1 cellular context compared by ENCODE assay signal in genomic region chr1:9900142-9901043, GRCh38.
TF ChIP-seq lines count a peak whose summit lies in the region.

No MANE protein-coding gene starts in this region.

TF ChIP-seq in GM23338, 12 proteins besides CTCF, POLR2A, EP300 and RAD21 (continued from another document):
- no peak for TF ChIP-seq ZNF462 (CRISPR knock-in tag; IDR thresholded peaks at IDR 0.05)
- no peak for TF ChIP-seq STAT1 (IDR thresholded peaks at IDR 0.05; ENCODE audit: unreplicated experiment)
- TF ChIP-seq EZH2 (IDR thresholded peaks at IDR 0.05; ENCODE audit: low read depth, unreplicated experiment): no peak
- TF ChIP-seq NANOG (IDR thresholded peaks at IDR 0.05; ENCODE audit: borderline replicate concordance): no peak
- TF ChIP-seq JUNB (IDR thresholded peaks at IDR 0.05; ENCODE audit: unreplicated experiment): no peak
TF ChIP-seq in GM23338: peak in this region for 0.
